In genomic region chr2:155841442-155841841, GRCh38 we compare ENCODE assay signal across 21 cellular contexts.
"Had no signal": no experiment of that assay in that cellular context is flagged by ENCODE, and none has a peak within 500 bp of the region (broad histone marks: within the 10 kb centered on the region; RNA-seq: fewer than 3 reads in every experiment).

No MANE protein-coding gene starts in this region.

- H3K36me3 Mint-ChIP-seq: activated naive CD8-positive, alpha-beta T cell treated with anti-CD3 and anti-CD28 coated beads for 36 hours; naive thymus-derived CD8-positive, alpha-beta T cell had no signal

- DNase-seq: activated CD4-positive, alpha-beta T cell treated with anti-CD3 and anti-CD28 coated beads, Interleukin-2, amount 10 ng/mL, durations not matched to agents 24 days and 14 days; activated CD4-positive, CD25-positive, alpha-beta regulatory T cell; activated CD8-positive, alpha-beta memory T cell treated with anti-CD3 and anti-CD28 coated beads for 24 hours; activated gamma-delta T cell treated with Interleukin-2 at 50 U/mL for 16 hours; activated naive CD8-positive, alpha-beta T cell treated with anti-CD3 and anti-CD28 coated beads for 36 hours; dermis blood vessel endothelial cell; heart right ventricle; islet precursor cell; naive thymus-derived CD8-positive, alpha-beta T cell; stimulated activated CD4-positive, alpha-beta T cell treated with anti-CD3 and anti-CD28 coated beads, Interleukin-4, amount 100 ng/mL, for 24 hours; stimulated activated naive CD4-positive, alpha-beta T cell; tibial artery had no signal

- H3K9ac ChIP-seq: parathyroid adenoma had no signal

- H3K79me2 ChIP-seq: parathyroid adenoma had no signal

- FAIRE-seq: TTC549 had no signal

- H3K9me3 Mint-ChIP-seq: activated CD4-positive, alpha-beta T cell treated with anti-CD3 and anti-CD28 coated beads, Interleukin-2, amount 10 ng/mL, durations not matched to agents 24 days and 14 days; activated naive CD8-positive, alpha-beta T cell treated with anti-CD3 and anti-CD28 coated beads for 36 hours; naive thymus-derived CD8-positive, alpha-beta T cell had no signal

- H3K27ac Mint-ChIP-seq: activated CD4-positive, alpha-beta T cell treated with anti-CD3 and anti-CD28 coated beads, Interleukin-2, amount 10 ng/mL, durations not matched to agents 24 days and 14 days; activated naive CD8-positive, alpha-beta T cell treated with anti-CD3 and anti-CD28 coated beads for 36 hours; naive thymus-derived CD8-positive, alpha-beta T cell had no signal

- H3K4me3 Mint-ChIP-seq: activated CD4-positive, alpha-beta T cell treated with anti-CD3 and anti-CD28 coated beads, Interleukin-2, amount 10 ng/mL, durations not matched to agents 24 days and 14 days; activated naive CD8-positive, alpha-beta T cell treated with anti-CD3 and anti-CD28 coated beads for 36 hours; naive thymus-derived CD8-positive, alpha-beta T cell had no signal

- ATAC-seq: gastroesophageal sphincter; heart right ventricle; left lobe of liver; naive thymus-derived CD8-positive, alpha-beta T cell had no signal

- H3K27me3 Mint-ChIP-seq: activated CD4-positive, alpha-beta T cell treated with anti-CD3 and anti-CD28 coated beads, Interleukin-2, amount 10 ng/mL, durations not matched to agents 24 days and 14 days; activated naive CD8-positive, alpha-beta T cell treated with anti-CD3 and anti-CD28 coated beads for 36 hours; naive thymus-derived CD8-positive, alpha-beta T cell had no signal

- H3K4me3 ChIP-seq: breast epithelium, gastroesophageal sphincter, heart right ventricle, skin epidermis, tibial artery, vagina had no signal

- H3K27ac ChIP-seq: breast epithelium, epithelial cell of prostate, gastroesophageal sphincter, heart right ventricle, neutrophil, parathyroid adenoma, skin epidermis, tibial artery, vagina had no signal

- H2AFZ ChIP-seq: parathyroid adenoma had no signal

- H3K9me3 ChIP-seq: breast epithelium, gastroesophageal sphincter, heart right ventricle, neutrophil, tibial artery, vagina had no signal

- H3K27me3 ChIP-seq: breast epithelium, gastroesophageal sphincter, neutrophil, tibial artery, vagina had no signal

- H3K36me3 ChIP-seq: breast epithelium, gastroesophageal sphincter, heart right ventricle, neutrophil, tibial artery, vagina had no signal

- H3K4me1 ChIP-seq: breast epithelium, gastroesophageal sphincter, heart right ventricle, parathyroid adenoma, vagina had no signal

- H3K4me1 Mint-ChIP-seq: activated CD4-positive, alpha-beta T cell treated with anti-CD3 and anti-CD28 coated beads, Interleukin-2, amount 10 ng/mL, durations not matched to agents 24 days and 14 days; activated naive CD8-positive, alpha-beta T cell treated with anti-CD3 and anti-CD28 coated beads for 36 hours; naive thymus-derived CD8-positive, alpha-beta T cell had no signal
